ENCODE assay signal across 10 cellular contexts in the genomic region with DNA sequence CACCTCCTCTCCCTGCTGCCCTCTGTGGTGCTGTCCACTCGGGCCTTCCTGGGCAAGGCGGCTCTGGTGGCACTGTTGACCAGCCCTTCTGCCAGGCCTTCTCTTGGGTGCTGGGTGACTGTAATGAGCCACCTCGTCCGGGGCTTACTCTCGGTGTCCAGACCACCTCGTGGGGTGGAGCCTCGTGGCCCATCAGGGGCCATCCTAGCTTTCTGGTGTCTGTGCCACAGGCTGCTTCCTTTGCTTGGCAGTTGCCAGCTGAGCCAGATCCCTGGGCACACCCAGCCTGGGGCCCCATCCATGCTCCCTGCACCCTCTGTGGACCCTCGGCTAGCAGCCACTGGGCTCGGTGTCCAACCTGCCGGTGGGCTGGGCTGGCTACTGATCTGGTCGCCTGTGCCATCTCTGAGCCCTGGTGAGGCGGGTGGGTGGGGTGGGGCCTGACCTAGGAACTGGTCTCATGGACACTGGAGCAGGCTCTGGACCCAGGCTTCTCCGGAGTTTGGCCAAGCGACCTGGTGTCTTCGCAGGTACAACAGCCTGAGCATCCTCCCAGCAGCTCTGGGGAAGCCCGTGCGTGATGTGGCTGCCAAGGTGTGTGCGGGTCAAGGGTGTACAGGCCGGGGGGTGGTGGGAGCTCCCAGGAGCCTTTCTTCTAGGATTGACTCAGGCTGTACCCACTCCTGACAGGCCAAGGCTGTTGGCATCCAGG. TPM values are rescaled to one million over a fixed set of nuclear protein-coding genes. Genes with fewer than 3 reads are reported as not detected.
DNase-seq lines count a peak whose midpoint lies in the region; ATAC-seq and TF ChIP-seq lines count a peak whose summit lies in the region.
"Had no signal": no experiment of that assay in that cellular context is flagged by ENCODE, and none has a peak within 500 bp of the region (broad histone marks: within the 10 kb centered on the region; RNA-seq: fewer than 3 reads in every experiment).

No MANE protein-coding gene starts in this region.

- no peak overlapping the region for H2AFZ ChIP-seq in OCI-LY1 (ENCODE audit: low read length)

- no peaks in the 10 kb centered on the region for H3K27me3 Mint-ChIP-seq in neural crest cell (ENCODE audit: low read depth)

- H3K9ac ChIP-seq in OCI-LY1 (ENCODE audit: low read length): no peak overlapping the region

- peaks cover 14% of the 10 kb centered on the region for H3K4me1 Mint-ChIP-seq in neural crest cell

- peak overlapping the region; percentile 77 for H3K4me3 Mint-ChIP-seq in neural crest cell

- H3K27ac Mint-ChIP-seq in neural crest cell (ENCODE audit: unreplicated experiment): no peak overlapping the region

- ATAC-seq in GM21515 (IDR thresholded peaks at IDR 0.05; ENCODE audit: unreplicated experiment) (no peak), HG03097 (IDR thresholded peaks at IDR 0.05; ENCODE audit: low FRiP score, unreplicated experiment) (no peak), GM18868 (IDR thresholded peaks at IDR 0.05; ENCODE audit: unreplicated experiment) (no peak)

- no peaks in the 10 kb centered on the region for H3K9me3 ChIP-seq in OCI-LY1 (ENCODE audit: low read length)

- H3K27me3 ChIP-seq in OCI-LY1 (ENCODE audit: insufficient read depth, low read length): no peaks in the 10 kb centered on the region; the same call in 1 of the 2 replicates

- H3K4me3 ChIP-seq in OCI-LY1 (ENCODE audit: low read depth, low read length, poor library complexity, severe bottlenecking) (peak overlapping the region; percentile 74), epithelial cell of proximal tubule (ENCODE audit: low read depth, low read length) (peak overlapping the region; percentile 85)

- no peak for TF ChIP-seq CTCF in C4-2B (conservative IDR thresholded peaks at IDR 0.05)
- no peak for TF ChIP-seq CTCF in OCI-LY1 (IDR thresholded peaks at IDR 0.05; ENCODE audit: low read length)
- TF ChIP-seq CTCF in epithelial cell of proximal tubule (conservative IDR thresholded peaks at IDR 0.05; ENCODE audit: low read depth, low read length): no peak
- no peak for TF ChIP-seq CTCF in neural crest cell (conservative IDR thresholded peaks at IDR 0.05)

- no peaks in the 10 kb centered on the region for H3K9me3 Mint-ChIP-seq in neural crest cell

- H3K4me1 ChIP-seq in OCI-LY1 (ENCODE audit: insufficient read depth, low read length, severe bottlenecking): peaks cover 18% of the 10 kb centered on the region

- H3K9me2 ChIP-seq in OCI-LY1 (ENCODE audit: low read depth, low read length): no peaks in the 10 kb centered on the region

- H3K27ac ChIP-seq in C4-2B (peak overlapping the region; percentile 83; the same call in 1 of the 2 replicates), OCI-LY1 (ENCODE audit: low read depth, low read length, poor library complexity, severe bottlenecking) (no peak overlapping the region)

- H3K36me3 Mint-ChIP-seq in neural crest cell (ENCODE audit: low read depth): no peaks in the 10 kb centered on the region

- DNase-seq in epithelial cell of proximal tubule (ENCODE audit: low read depth): no peak
- DNase-seq in neural crest cell (ENCODE audit: low read depth, low spot score): no peak
- no peak for DNase-seq in NCI-H82 treated with DMSO at 0.1 percent for 48 hours (lab: John Stamatoyannopoulos, UW; ENCODE audit: unreplicated experiment)
- DNase-seq: activated gamma-delta T cell had no signal

- H3K4me2 ChIP-seq in OCI-LY1 (ENCODE audit: low read length): peak overlapping the region; percentile 80; the same call in 1 of the 2 replicates

- no peaks in the 10 kb centered on the region for H3F3A ChIP-seq in OCI-LY1 (ENCODE audit: insufficient read depth, low read length)

- no peaks in the 10 kb centered on the region for H4K20me1 ChIP-seq in OCI-LY1 (ENCODE audit: insufficient read depth, low read length)

- H3K36me3 ChIP-seq in OCI-LY1 (ENCODE audit: insufficient read depth, low read length): no peaks in the 10 kb centered on the region

- H3K79me2 ChIP-seq in OCI-LY1 (ENCODE audit: insufficient read depth, low read length): no peaks in the 10 kb centered on the region

RNA-seq across cellular contexts. Expression of a gene that starts 1.4 kb away (rescaled TPM):
- 35.4 and 72.2 TPM in 2 replicates for total RNA-seq in epithelial cell of proximal tubule
- 51.3 and 58.9 TPM in 2 replicates for total RNA-seq in neural crest cell

RNA-seq across cellular contexts. Expression of a gene that starts 31.8 kb away (rescaled TPM):
- 2.7 and 5.8 TPM in 2 replicates for total RNA-seq in epithelial cell of proximal tubule
- 0.61 TPM in 2 replicates for total RNA-seq in neural crest cell

RNA-seq across cellular contexts. Expression of a gene that starts 44.8 kb away (rescaled TPM):
- total RNA-seq in epithelial cell of proximal tubule (not detected in 2 replicates), neural crest cell (0.51 and 0.84 TPM in 2 replicates)

RNA-seq across cellular contexts. Expression of a gene that starts 58.0 kb away (rescaled TPM):
- total RNA-seq in epithelial cell of proximal tubule (0.14 TPM in 1 of 2 replicates, not detected in the other), neural crest cell (90.9 and 92.2 TPM in 2 replicates)
- total RNA-seq: glomerular endothelial cell had no signal
